Comparison of ENCODE assay signal across 1 cellular context in genomic region chr14:100654025-100654813, GRCh38.
TF ChIP-seq lines count a peak whose summit lies in the region.

No MANE protein-coding gene starts in this region.

TF ChIP-seq in HCT116, 20 proteins besides CTCF, POLR2A, EP300 and RAD21:
- TF ChIP-seq FOSL1 (IDR thresholded peaks at IDR 0.05; ENCODE audit: low read depth) (no peak), YY1 (IDR thresholded peaks at IDR 0.05; ENCODE audit: extremely low read depth, insufficient replicate concordance, low read depth, low read length) (no peak), EZH2 (IDR thresholded peaks at IDR 0.05) (no peak), REST (IDR thresholded peaks at IDR 0.05; ENCODE audit: low read depth) (no peak), MAX (IDR thresholded peaks at IDR 0.05) (no peak), SIN3A (IDR thresholded peaks at IDR 0.05; ENCODE audit: low read depth) (no peak), JUND (IDR thresholded peaks at IDR 0.05) (no peak), ELF1 (IDR thresholded peaks at IDR 0.05; ENCODE audit: borderline replicate concordance, low read depth) (no peak), POLR2AphosphoS5 (IDR thresholded peaks at IDR 0.05; ENCODE audit: low read depth, low read length) (no peak), ZNF274 (IDR thresholded peaks at IDR 0.05; ENCODE audit: low read depth, low read length) (no peak), SP1 (IDR thresholded peaks at IDR 0.05; ENCODE audit: low read depth) (no peak), SRF (IDR thresholded peaks at IDR 0.05; ENCODE audit: low read depth) (no peak), CEBPB (IDR thresholded peaks at IDR 0.05; ENCODE audit: low read depth) (no peak), ZFX (IDR thresholded peaks at IDR 0.05) (no peak), TCF7L2 (IDR thresholded peaks at IDR 0.05; ENCODE audit: borderline replicate concordance, extremely low read depth, insufficient read depth, insufficient read length) (no peak), EZH2phosphoT487 (IDR thresholded peaks at IDR 0.05; ENCODE audit: borderline replicate concordance) (no peak), ZBTB33 (IDR thresholded peaks at IDR 0.05; ENCODE audit: extremely low read depth, insufficient replicate concordance, low read length) (no peak)
